Comparison of ENCODE assay signal across 14 cellular contexts in genomic region chr19:29003641-29004409, GRCh38.
"Had no signal": no experiment of that assay in that cellular context is flagged by ENCODE, and none has a peak within 500 bp of the region (broad histone marks: within the 10 kb centered on the region; RNA-seq: fewer than 3 reads in every experiment).

No MANE protein-coding gene starts in this region.

- H3K4me1 ChIP-seq: pancreas had no signal

- H3K4me3 ChIP-seq: dorsolateral prefrontal cortex, esophagus muscularis mucosa, pancreas, right atrium auricular region, smooth muscle cell, thyroid gland had no signal

- H3K27me3 ChIP-seq: pancreas, right atrium auricular region, thyroid gland had no signal

- ATAC-seq: activated T-cell treated with anti-CD3 and anti-CD28 coated beads, Interleukin-2, amount 50 U/mL, for 4 hours; left colon; pancreas; stimulated activated effector memory CD8-positive, alpha-beta T cell treated with anti-CD3 and anti-CD28 coated beads, Interleukin-12 subunit alpha, Interleukin-12 subunit beta, amount 100 ng/mL, for 72 hours had no signal

- H3K27ac ChIP-seq: esophagus muscularis mucosa, pancreas, right atrium auricular region, thyroid gland had no signal

- H3K9me3 ChIP-seq: esophagus muscularis mucosa, pancreas, right atrium auricular region, thyroid gland had no signal

- H3K36me3 ChIP-seq: esophagus muscularis mucosa, pancreas, right atrium auricular region, thyroid gland had no signal

- DNase-seq: activated CD4-positive, alpha-beta memory T cell treated with anti-CD3 and anti-CD28 coated beads for 36 hours; activated gamma-delta T cell; activated T-cell treated with anti-CD3 and anti-CD28 coated beads, Interleukin-2, amount 50 U/mL, for 4 hours; amygdala; immature natural killer cell; left colon; mammary epithelial cell; pancreas; thyroid gland had no signal
